Comparison of ENCODE assay signal across 20 cellular contexts in genomic region chr4:82357640-82358039, GRCh38. TPM values are rescaled to one million over a fixed set of nuclear protein-coding genes. Genes with fewer than 3 reads are reported as not detected.
DNase-seq lines count a peak whose midpoint lies in the region; ATAC-seq and TF ChIP-seq lines count a peak whose summit lies in the region.
"Had no signal": no experiment of that assay in that cellular context is flagged by ENCODE, and none has a peak within 500 bp of the region (broad histone marks: within the 10 kb centered on the region; RNA-seq: fewer than 3 reads in every experiment).

No MANE protein-coding gene starts in this region.

- no peak overlapping the region for H3K4me3 ChIP-seq in Loucy (ENCODE audit: low read length, poor library complexity, severe bottlenecking)
- H3K4me3 ChIP-seq: lung, PC-9, sigmoid colon had no signal

- no peak overlapping the region for H3K4me3 Mint-ChIP-seq in activated CD4-positive, alpha-beta T cell treated with anti-CD3 and anti-CD28 coated beads for 36 hours
- H3K4me3 Mint-ChIP-seq in activated CD4-positive, alpha-beta T cell treated with anti-CD3 and anti-CD28 coated beads, Interleukin-2, amount 10 ng/mL, durations not matched to agents 7 days and 5 days, result no peak overlapping the region
- no peak overlapping the region for H3K4me3 Mint-ChIP-seq in activated T-helper 2 cell treated with anti-CD3 and anti-CD28 coated beads, Interferon-gamma antibody, Interleukin-2, Interleukin-4, amounts not matched to agents 10 μg/mL and 5 μg/mL and 100 μg/mL, durations not matched to agents 14 hours and 24 hours and 36 hours (ENCODE audit: low read depth)
- peak overlapping the region in 6 of 10 donors; percentile 33 to 61 (median 46) for H3K4me3 Mint-ChIP-seq in naive thymus-derived CD8-positive, alpha-beta T cell
- H3K4me3 Mint-ChIP-seq: dendritic cell treated with granulocyte-macrophage colony-stimulating factor and Interleukin-4, amounts not matched to agents 40 ng/mL and 50 ng/mL, for 4 days; type B pancreatic cell had no signal

- peaks cover 12% of the 10 kb centered on the region; the same call in 1 of the 2 replicates for H3F3A ChIP-seq in Loucy (ENCODE audit: low read depth)

- peak overlapping the region; percentile 73 for H3K27ac Mint-ChIP-seq in activated CD4-positive, alpha-beta T cell treated with anti-CD3 and anti-CD28 coated beads for 36 hours
- H3K27ac Mint-ChIP-seq in activated CD4-positive, alpha-beta T cell treated with anti-CD3 and anti-CD28 coated beads, Interleukin-2, amount 10 ng/mL, durations not matched to agents 7 days and 5 days, result no peak overlapping the region
- peak overlapping the region; percentile 65 for H3K27ac Mint-ChIP-seq in activated T-helper 2 cell treated with anti-CD3 and anti-CD28 coated beads, Interferon-gamma antibody, Interleukin-2, Interleukin-4, amounts not matched to agents 10 μg/mL and 5 μg/mL and 100 μg/mL, durations not matched to agents 14 hours and 24 hours and 36 hours
- peak overlapping the region in 9 of 10 donors; percentile 26 to 90 (median 80) for H3K27ac Mint-ChIP-seq in naive thymus-derived CD8-positive, alpha-beta T cell
- H3K27ac Mint-ChIP-seq: type B pancreatic cell had no signal

- H3K9me3 ChIP-seq in Loucy (ENCODE audit: insufficient read depth, low read depth, low read length), result no peaks in the 10 kb centered on the region
- H3K9me3 ChIP-seq: sigmoid colon had no signal

- H3K4me1 Mint-ChIP-seq in activated CD4-positive, alpha-beta T cell treated with anti-CD3 and anti-CD28 coated beads for 36 hours, result peaks cover 74% of the 10 kb centered on the region
- H3K4me1 Mint-ChIP-seq in activated CD4-positive, alpha-beta T cell treated with anti-CD3 and anti-CD28 coated beads, Interleukin-2, amount 10 ng/mL, durations not matched to agents 7 days and 5 days, result peaks cover 81% of the 10 kb centered on the region
- peaks cover 74% of the 10 kb centered on the region for H3K4me1 Mint-ChIP-seq in activated T-helper 2 cell treated with anti-CD3 and anti-CD28 coated beads, Interferon-gamma antibody, Interleukin-2, Interleukin-4, amounts not matched to agents 10 μg/mL and 5 μg/mL and 100 μg/mL, durations not matched to agents 14 hours and 24 hours and 36 hours (ENCODE audit: low read depth)
- H3K4me1 Mint-ChIP-seq in naive thymus-derived CD8-positive, alpha-beta T cell, result peaks cover 31 to 88% (median 77%) of the 10 kb centered on the region in 4 donors

- intact Hi-C loops in activated CD4-positive, alpha-beta T cell treated with anti-CD3 and anti-CD28 coated beads for 36 hours (cut with DNase I, micrococcal nuclease), result no loop called here
- intact Hi-C loops in activated T-helper 2 cell treated with anti-CD3 and anti-CD28 coated beads, Interferon-gamma antibody, Interleukin-2, Interleukin-4, amounts not matched to agents 10 μg/mL and 5 μg/mL and 100 μg/mL, durations not matched to agents 14 hours and 24 hours and 36 hours (cut with micrococcal nuclease), result no loop called here

- peaks cover 27% of the 10 kb centered on the region for H3K4me1 ChIP-seq in Loucy (ENCODE audit: insufficient read depth, low read length, poor library complexity, severe bottlenecking)

- H3K9me2 ChIP-seq in Loucy (replicated peaks; ENCODE audit: low read depth, low read length), result no peaks in the 10 kb centered on the region

- H3K27me3 ChIP-seq in Loucy (ENCODE audit: insufficient read depth, low read length, poor library complexity, severe bottlenecking), result no peaks in the 10 kb centered on the region
- H3K27me3 ChIP-seq: sigmoid colon had no signal

- CTCF ChIA-PET in activated CD4-positive, alpha-beta T cell treated with anti-CD3 and anti-CD28 coated beads for 36 hours (lab: Charles Lee), result interaction anchor here (0.6 to 1.6 kb wide), 6 partner anchors 8 to 89 kb away, joined by 3 to 9 read pairs (median 4); no protein-coding TSS in a partner anchor
- CTCF ChIA-PET in activated CD4-positive, alpha-beta T cell treated with anti-CD3 and anti-CD28 coated beads, Interleukin-2, amount 10 ng/mL, durations not matched to agents 7 days and 5 days (lab: Charles Lee), result interaction anchor here (1.7 kb wide), 1 partner anchor 72 kb away, joined by 6 read pairs; the partner anchor contains the start of gene HNRNPDL

- H3K36me3 Mint-ChIP-seq in activated CD4-positive, alpha-beta T cell treated with anti-CD3 and anti-CD28 coated beads for 36 hours (ENCODE audit: low read depth), result peaks cover 73% of the 10 kb centered on the region
- peaks cover 68% of the 10 kb centered on the region for H3K36me3 Mint-ChIP-seq in activated CD4-positive, alpha-beta T cell treated with anti-CD3 and anti-CD28 coated beads, Interleukin-2, amount 10 ng/mL, durations not matched to agents 7 days and 5 days (ENCODE audit: low read depth)
- peaks cover 78% of the 10 kb centered on the region for H3K36me3 Mint-ChIP-seq in activated T-helper 2 cell treated with anti-CD3 and anti-CD28 coated beads, Interferon-gamma antibody, Interleukin-2, Interleukin-4, amounts not matched to agents 10 μg/mL and 5 μg/mL and 100 μg/mL, durations not matched to agents 14 hours and 24 hours and 36 hours (ENCODE audit: low read depth)
- peaks cover 0 to 71% (median 16%) of the 10 kb centered on the region in 3 donors for H3K36me3 Mint-ChIP-seq in naive thymus-derived CD8-positive, alpha-beta T cell

- no peak overlapping the region for H3K9ac ChIP-seq in Loucy (ENCODE audit: low read depth, low read length, poor library complexity, severe bottlenecking)

- H3K36me3 ChIP-seq in Loucy (ENCODE audit: insufficient read depth, low read length), result peaks cover 83% of the 10 kb centered on the region

- no peak for ATAC-seq in activated CD4-positive, alpha-beta T cell treated with anti-CD3 and anti-CD28 coated beads for 36 hours
- no peak for ATAC-seq in naive thymus-derived CD8-positive, alpha-beta T cell
- no peak for ATAC-seq in HG02610 (IDR thresholded peaks at IDR 0.05; ENCODE audit: unreplicated experiment)

- peak overlapping the region; percentile 49 for H3K4me2 ChIP-seq in Loucy (ENCODE audit: low read depth, low read length, poor library complexity, severe bottlenecking)
- H3K4me2 ChIP-seq: PC-9 had no signal

- POLR2A ChIA-PET in activated CD4-positive, alpha-beta T cell treated with anti-CD3 and anti-CD28 coated beads for 36 hours (lab: Charles Lee), result interaction anchor here (0.6 kb wide), 1 partner anchor 9 kb away, joined by 3 read pairs; no protein-coding TSS in a partner anchor
- POLR2A ChIA-PET in activated CD4-positive, alpha-beta T cell treated with anti-CD3 and anti-CD28 coated beads, Interleukin-2, amount 10 ng/mL, durations not matched to agents 7 days and 5 days (lab: Charles Lee), result no interaction called here
- POLR2A ChIA-PET in naive thymus-derived CD8-positive, alpha-beta T cell (lab: Charles Lee), result interaction anchor here (1.1 kb wide), 1 partner anchor 72 kb away, joined by 3 read pairs; no protein-coding TSS in a partner anchor

- H3K9me3 Mint-ChIP-seq in activated CD4-positive, alpha-beta T cell treated with anti-CD3 and anti-CD28 coated beads for 36 hours (ENCODE audit: low read depth), result no peaks in the 10 kb centered on the region
- no peaks in the 10 kb centered on the region for H3K9me3 Mint-ChIP-seq in activated CD4-positive, alpha-beta T cell treated with anti-CD3 and anti-CD28 coated beads, Interleukin-2, amount 10 ng/mL, durations not matched to agents 7 days and 5 days
- H3K9me3 Mint-ChIP-seq in activated T-helper 2 cell treated with anti-CD3 and anti-CD28 coated beads, Interferon-gamma antibody, Interleukin-2, Interleukin-4, amounts not matched to agents 10 μg/mL and 5 μg/mL and 100 μg/mL, durations not matched to agents 14 hours and 24 hours and 36 hours, result no peaks in the 10 kb centered on the region
- H3K9me3 Mint-ChIP-seq in naive thymus-derived CD8-positive, alpha-beta T cell, result no peaks in the 10 kb centered on the region
- H3K9me3 Mint-ChIP-seq: dendritic cell treated with granulocyte-macrophage colony-stimulating factor and Interleukin-4, amounts not matched to agents 40 ng/mL and 50 ng/mL, for 4 days; type B pancreatic cell had no signal

- peaks cover 99% of the 10 kb centered on the region for H4K20me1 ChIP-seq in Loucy (ENCODE audit: insufficient read depth, low read length, poor library complexity, severe bottlenecking)

- no peak for TF ChIP-seq CTCF in Loucy (conservative IDR thresholded peaks at IDR 0.05; ENCODE audit: low read length)

- no peaks in the 10 kb centered on the region for H3K27me3 Mint-ChIP-seq in activated CD4-positive, alpha-beta T cell treated with anti-CD3 and anti-CD28 coated beads for 36 hours
- no peaks in the 10 kb centered on the region for H3K27me3 Mint-ChIP-seq in activated CD4-positive, alpha-beta T cell treated with anti-CD3 and anti-CD28 coated beads, Interleukin-2, amount 10 ng/mL, durations not matched to agents 7 days and 5 days
- no peaks in the 10 kb centered on the region for H3K27me3 Mint-ChIP-seq in activated T-helper 2 cell treated with anti-CD3 and anti-CD28 coated beads, Interferon-gamma antibody, Interleukin-2, Interleukin-4, amounts not matched to agents 10 μg/mL and 5 μg/mL and 100 μg/mL, durations not matched to agents 14 hours and 24 hours and 36 hours (ENCODE audit: low read depth)
- H3K27me3 Mint-ChIP-seq in naive thymus-derived CD8-positive, alpha-beta T cell, result no peaks in the 10 kb centered on the region
- H3K27me3 Mint-ChIP-seq: dendritic cell treated with granulocyte-macrophage colony-stimulating factor and Interleukin-4, amounts not matched to agents 40 ng/mL and 50 ng/mL, for 4 days; type B pancreatic cell had no signal

- H2AFZ ChIP-seq in Loucy (ENCODE audit: low read length), result no peak overlapping the region
- H2AFZ ChIP-seq: PC-9 had no signal

- peaks cover 99% of the 10 kb centered on the region for H3K79me2 ChIP-seq in Loucy (ENCODE audit: insufficient read depth, low read length)

- DNase-seq in activated CD4-positive, alpha-beta T cell treated with anti-CD3 and anti-CD28 coated beads for 36 hours, result no peak
- no peak for DNase-seq in activated CD4-positive, alpha-beta T cell treated with anti-CD3 and anti-CD28 coated beads, Interleukin-2, amount 10 ng/mL, durations not matched to agents 7 days and 5 days
- DNase-seq in activated T-helper 2 cell treated with anti-CD3 and anti-CD28 coated beads, Interferon-gamma antibody, Interleukin-2, Interleukin-4, amounts not matched to agents 10 μg/mL and 5 μg/mL and 100 μg/mL, durations not matched to agents 14 hours and 24 hours and 36 hours (ENCODE audit: low spot score), result no peak
- no peak for DNase-seq in naive thymus-derived CD8-positive, alpha-beta T cell
- DNase-seq in activated CD4-positive, CD25-positive, alpha-beta regulatory T cell treated with anti-CD3 and anti-CD28 coated beads, Interleukin-2, amount 50 U/mL, for 72 hours, result no peak
- DNase-seq in stimulated activated CD4-positive, alpha-beta T cell treated with anti-CD3 and anti-CD28 coated beads, Interleukin-4, amount 100 ng/mL, for 4 hours, result no peak
- DNase-seq: activated CD4-positive, CD25-positive, alpha-beta regulatory T cell; activated CD8-positive, alpha-beta memory T cell treated with anti-CD3 and anti-CD28 coated beads, Interleukin-2, amount 50 U/mL, for 48 hours; foreskin fibroblast; hippocampal formation; islet precursor cell; PC-9; SIG-M5; sigmoid colon; stimulated activated naive CD4-positive, alpha-beta T cell treated with Interleukin-2 at 50 U/mL for 16 hours had no signal

RNA-seq across cellular contexts. Expression of gene HNRNPD, which starts 16.2 kb away (rescaled TPM):
- total RNA-seq in activated CD4-positive, alpha-beta T cell treated with anti-CD3 and anti-CD28 coated beads for 36 hours, result 100 to 1,000 TPM; 505 to 510 TPM
- total RNA-seq in activated CD4-positive, alpha-beta T cell treated with anti-CD3 and anti-CD28 coated beads, Interleukin-2, amount 10 ng/mL, durations not matched to agents 7 days and 5 days, result 100 to 1,000 TPM; 368 to 430 TPM
- 461 and 489 TPM in 2 replicates for total RNA-seq in activated T-helper 2 cell treated with anti-CD3 and anti-CD28 coated beads, Interferon-gamma antibody, Interleukin-2, Interleukin-4, amounts not matched to agents 10 μg/mL and 5 μg/mL and 100 μg/mL, durations not matched to agents 14 hours and 24 hours and 36 hours
- 100 to 1,000 TPM; 295 to 310 TPM for total RNA-seq in naive thymus-derived CD8-positive, alpha-beta T cell
- 100 to 1,000 TPM; 176 to 292 (median 232) TPM for polyA plus RNA-seq in naive thymus-derived CD8-positive, alpha-beta T cell

Comparison
In these comparisons a context has a peak if more than half of its experiments do, and no peak if none do; other contexts are left out.
1. H3K4me3 Mint-ChIP-seq: peak in naive thymus-derived CD8-positive, alpha-beta T cell (6 of 10); none in activated CD4-positive, alpha-beta T cell treated with anti-CD3 and anti-CD28 coated beads for 36 hours (single experiment), activated CD4-positive, alpha-beta T cell treated with anti-CD3 and anti-CD28 coated beads, Interleukin-2, amount 10 ng/mL, durations not matched to agents 7 days and 5 days (single experiment) and activated T-helper 2 cell treated with anti-CD3 and anti-CD28 coated beads, Interferon-gamma antibody, Interleukin-2, Interleukin-4, amounts not matched to agents 10 μg/mL and 5 μg/mL and 100 μg/mL, durations not matched to agents 14 hours and 24 hours and 36 hours (single experiment).